ENCODE assay signal across 1 cellular context in the genomic region with DNA sequence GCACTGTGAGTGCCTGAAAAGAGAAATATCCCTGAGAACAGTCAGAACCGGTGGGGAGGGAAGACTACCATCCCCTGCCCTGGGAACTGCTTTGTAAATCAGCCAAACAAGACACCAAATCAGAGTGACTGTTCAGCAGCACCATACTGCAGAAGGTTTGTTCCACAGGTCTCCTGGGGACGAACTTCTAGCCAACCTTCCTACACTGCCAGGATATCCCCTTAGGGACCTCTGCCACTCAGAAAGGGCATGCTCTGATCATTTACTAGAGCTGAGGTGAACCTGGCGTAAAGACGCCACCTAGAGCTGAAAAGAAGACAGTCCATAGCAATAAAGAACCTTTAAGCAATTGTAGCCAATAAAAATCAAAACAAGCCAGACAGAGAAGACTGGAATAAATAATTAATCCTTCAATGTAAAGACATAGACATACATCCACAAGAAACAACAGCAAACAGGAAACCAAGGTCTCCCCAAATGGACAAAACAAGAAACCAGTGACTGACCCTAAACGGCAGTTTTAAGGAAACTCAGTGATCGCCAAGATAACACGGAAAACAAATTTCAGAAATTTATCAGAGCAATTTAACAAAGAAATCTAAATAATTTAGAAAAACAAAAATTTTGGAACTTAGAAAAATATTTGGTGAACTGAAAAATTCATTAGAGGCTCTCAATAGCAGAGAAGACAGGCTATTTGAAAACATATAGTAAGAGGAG.
TF ChIP-seq lines count a peak whose summit lies in the region.

No MANE protein-coding gene starts in this region.

TF ChIP-seq in A549, 52 proteins besides CTCF, POLR2A, EP300 and RAD21 (continued from another document):
- TF ChIP-seq, protein P1, sequence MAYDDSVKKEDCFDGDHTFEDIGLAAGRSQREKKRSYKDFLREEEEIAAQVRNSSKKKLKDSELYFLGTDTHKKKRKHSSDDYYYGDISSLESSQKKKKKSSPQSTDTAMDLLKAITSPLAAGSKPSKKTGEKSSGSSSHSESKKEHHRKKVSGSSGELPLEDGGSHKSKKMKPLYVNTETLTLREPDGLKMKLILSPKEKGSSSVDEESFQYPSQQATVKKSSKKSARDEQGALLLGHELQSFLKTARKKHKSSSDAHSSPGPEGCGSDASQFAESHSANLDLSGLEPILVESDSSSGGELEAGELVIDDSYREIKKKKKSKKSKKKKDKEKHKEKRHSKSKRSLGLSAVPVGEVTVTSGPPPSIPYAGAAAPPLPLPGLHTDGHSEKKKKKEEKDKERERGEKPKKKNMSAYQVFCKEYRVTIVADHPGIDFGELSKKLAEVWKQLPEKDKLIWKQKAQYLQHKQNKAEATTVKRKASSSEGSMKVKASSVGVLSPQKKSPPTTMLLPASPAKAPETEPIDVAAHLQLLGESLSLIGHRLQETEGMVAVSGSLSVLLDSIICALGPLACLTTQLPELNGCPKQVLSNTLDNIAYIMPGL (CRISPR knock-in tag; IDR thresholded peaks at IDR 0.05; ENCODE audit: borderline replicate concordance) = no peak
- TF ChIP-seq, protein P2, sequence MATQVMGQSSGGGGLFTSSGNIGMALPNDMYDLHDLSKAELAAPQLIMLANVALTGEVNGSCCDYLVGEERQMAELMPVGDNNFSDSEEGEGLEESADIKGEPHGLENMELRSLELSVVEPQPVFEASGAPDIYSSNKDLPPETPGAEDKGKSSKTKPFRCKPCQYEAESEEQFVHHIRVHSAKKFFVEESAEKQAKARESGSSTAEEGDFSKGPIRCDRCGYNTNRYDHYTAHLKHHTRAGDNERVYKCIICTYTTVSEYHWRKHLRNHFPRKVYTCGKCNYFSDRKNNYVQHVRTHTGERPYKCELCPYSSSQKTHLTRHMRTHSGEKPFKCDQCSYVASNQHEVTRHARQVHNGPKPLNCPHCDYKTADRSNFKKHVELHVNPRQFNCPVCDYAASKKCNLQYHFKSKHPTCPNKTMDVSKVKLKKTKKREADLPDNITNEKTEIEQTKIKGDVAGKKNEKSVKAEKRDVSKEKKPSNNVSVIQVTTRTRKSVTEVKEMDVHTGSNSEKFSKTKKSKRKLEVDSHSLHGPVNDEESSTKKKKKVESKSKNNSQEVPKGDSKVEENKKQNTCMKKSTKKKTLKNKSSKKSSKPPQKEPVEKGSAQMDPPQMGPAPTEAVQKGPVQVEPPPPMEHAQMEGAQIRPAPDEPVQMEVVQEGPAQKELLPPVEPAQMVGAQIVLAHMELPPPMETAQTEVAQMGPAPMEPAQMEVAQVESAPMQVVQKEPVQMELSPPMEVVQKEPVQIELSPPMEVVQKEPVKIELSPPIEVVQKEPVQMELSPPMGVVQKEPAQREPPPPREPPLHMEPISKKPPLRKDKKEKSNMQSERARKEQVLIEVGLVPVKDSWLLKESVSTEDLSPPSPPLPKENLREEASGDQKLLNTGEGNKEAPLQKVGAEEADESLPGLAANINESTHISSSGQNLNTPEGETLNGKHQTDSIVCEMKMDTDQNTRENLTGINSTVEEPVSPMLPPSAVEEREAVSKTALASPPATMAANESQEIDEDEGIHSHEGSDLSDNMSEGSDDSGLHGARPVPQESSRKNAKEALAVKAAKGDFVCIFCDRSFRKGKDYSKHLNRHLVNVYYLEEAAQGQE (IDR thresholded peaks at IDR 0.05) = no peak
- peak in 1 of 2 experiments; percentile 31; a peak in 1 of 4 replicates for TF ChIP-seq CEBPB (IDR thresholded peaks at IDR 0.05)
- TF ChIP-seq SREBF2 (IDR thresholded peaks at IDR 0.05) = no peak
- no peak for TF ChIP-seq RFX5 (IDR thresholded peaks at IDR 0.05)
- TF ChIP-seq EHMT2 (IDR thresholded peaks at IDR 0.05; ENCODE audit: low read depth) = no peak
- peak; percentile 37; the same call in 1 of the 2 replicates for TF ChIP-seq GATA3 (IDR thresholded peaks at IDR 0.05; ENCODE audit: borderline replicate concordance)
- TF ChIP-seq, protein P3, sequence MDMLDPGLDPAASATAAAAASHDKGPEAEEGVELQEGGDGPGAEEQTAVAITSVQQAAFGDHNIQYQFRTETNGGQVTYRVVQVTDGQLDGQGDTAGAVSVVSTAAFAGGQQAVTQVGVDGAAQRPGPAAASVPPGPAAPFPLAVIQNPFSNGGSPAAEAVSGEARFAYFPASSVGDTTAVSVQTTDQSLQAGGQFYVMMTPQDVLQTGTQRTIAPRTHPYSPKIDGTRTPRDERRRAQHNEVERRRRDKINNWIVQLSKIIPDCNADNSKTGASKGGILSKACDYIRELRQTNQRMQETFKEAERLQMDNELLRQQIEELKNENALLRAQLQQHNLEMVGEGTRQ (IDR thresholded peaks at IDR 0.05) = no peak
- TF ChIP-seq HOXB5 (CRISPR knock-in tag; IDR thresholded peaks at IDR 0.05) = no peak
- no peak for TF ChIP-seq TP53 (CRISPR knock-in tag; IDR thresholded peaks at IDR 0.05)
- TF ChIP-seq ZFP36 (IDR thresholded peaks at IDR 0.05; ENCODE audit: borderline replicate concordance, partially characterized antibody) = no peak
- TF ChIP-seq RNF2 (IDR thresholded peaks at IDR 0.05; ENCODE audit: borderline replicate concordance, low read depth) = no peak
- TF ChIP-seq FOXS1 (CRISPR knock-in tag; IDR thresholded peaks at IDR 0.05) = no peak
- no peak for TF ChIP-seq KDM1A (IDR thresholded peaks at IDR 0.05; ENCODE audit: low read depth)
- TF ChIP-seq EHF (CRISPR knock-in tag; IDR thresholded peaks at IDR 0.05) = no peak
- TF ChIP-seq MYC (IDR thresholded peaks at IDR 0.05; ENCODE audit: borderline replicate concordance, low read length) = no peak
- TF ChIP-seq ZNF302 (CRISPR knock-in tag; IDR thresholded peaks at IDR 0.05) = no peak
- 0 out of 2 replicates have a peak, but pooled peaks have one; percentile 10 for TF ChIP-seq HOXB13 (CRISPR knock-in tag; IDR thresholded peaks at IDR 0.05; ENCODE audit: low read depth)
- no peak for TF ChIP-seq CBX2 (IDR thresholded peaks at IDR 0.05; ENCODE audit: borderline replicate concordance, low read depth)
- no peak for TF ChIP-seq NFE2L2 (conservative IDR thresholded peaks at IDR 0.05; ENCODE audit: low read length)
- TF ChIP-seq FOSL2 (IDR thresholded peaks at IDR 0.05) = no peak
- peak; percentile 43; the same call in 1 of the 2 replicates for TF ChIP-seq FOSL2 (CRISPR knock-in tag; IDR thresholded peaks at IDR 0.05)
- no peak for TF ChIP-seq NR3C1 (IDR thresholded peaks at IDR 0.05)
- TF ChIP-seq KDM5A (IDR thresholded peaks at IDR 0.05) = no peak
- no peak for TF ChIP-seq RCOR1 (IDR thresholded peaks at IDR 0.05; ENCODE audit: low read depth, low read length)
- no peak for TF ChIP-seq TFCP2L1 (CRISPR knock-in tag; IDR thresholded peaks at IDR 0.05)
